10 cellular contexts compared by ENCODE assay signal in the genomic region with DNA sequence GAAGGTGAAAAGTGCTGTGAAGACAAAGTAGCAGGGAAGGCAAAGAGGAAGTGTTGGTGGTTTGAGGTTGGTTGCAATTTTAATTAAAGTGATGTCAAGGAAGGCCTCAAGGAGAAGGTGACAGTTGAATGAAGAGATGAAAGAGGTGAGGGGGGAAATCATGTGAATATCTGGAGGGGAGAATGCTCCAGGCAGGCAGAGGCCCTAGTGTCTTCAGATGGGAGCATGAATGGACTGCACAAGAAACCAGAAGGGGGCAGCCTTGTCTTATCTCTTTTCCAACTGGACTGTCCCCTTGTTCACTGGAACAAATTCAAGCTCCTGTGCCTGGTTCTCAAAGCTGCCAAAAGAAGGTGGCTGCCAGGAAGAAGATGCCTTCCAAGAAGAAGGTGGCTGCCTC.
DNase-seq lines count a peak whose midpoint lies in the region.
"Had no signal": no experiment of that assay in that cellular context is flagged by ENCODE, and none has a peak within 500 bp of the region (broad histone marks: within the 10 kb centered on the region; RNA-seq: fewer than 3 reads in every experiment).

No MANE protein-coding gene starts in this region.

- peak; percentile 11 for DNase-seq in DMS53 treated with DMSO at 0.1 percent for 48 hours (lab: John Stamatoyannopoulos, UW; ENCODE audit: unreplicated experiment)
- peak; percentile 6 for DNase-seq in HT1080 (ENCODE audit: low read depth)
- peak; percentile 0 for DNase-seq in activated CD4-positive, alpha-beta T cell treated with anti-CD3 and anti-CD28 coated beads, Interleukin-2, amount 50 U/mL, for 1 hour
- DNase-seq in iPS DF 4.7 (ENCODE audit: extremely low read depth, low spot score): peak; percentile 22
- no peak for DNase-seq in NCI-H1048 (lab: John Stamatoyannopoulos, UW)
- no peak for DNase-seq in COR-L47 (lab: John Stamatoyannopoulos, UW)
- no peak for DNase-seq in NCI-H1930 (lab: John Stamatoyannopoulos, UW)
- no peak for DNase-seq in OCI-M2 (lab: John Stamatoyannopoulos, UW; ENCODE audit: unreplicated experiment)
- DNase-seq: NCI-H1092 treated with DMSO at 0.1 percent for 48 hours, testis had no signal

Comparison
In these comparisons a context has a peak if more than half of its experiments do, and no peak if none do; other contexts are left out.
1. DNase-seq: peak in DMS53 treated with DMSO at 0.1 percent for 48 hours (single experiment), HT1080 (single experiment), activated CD4-positive, alpha-beta T cell treated with anti-CD3 and anti-CD28 coated beads, Interleukin-2, amount 50 U/mL, for 1 hour (single experiment) and iPS DF 4.7 (single experiment); none in NCI-H1048 (single experiment), COR-L47 (single experiment), NCI-H1930 (0 of 2) and OCI-M2 (single experiment).